In the genomic region with DNA sequence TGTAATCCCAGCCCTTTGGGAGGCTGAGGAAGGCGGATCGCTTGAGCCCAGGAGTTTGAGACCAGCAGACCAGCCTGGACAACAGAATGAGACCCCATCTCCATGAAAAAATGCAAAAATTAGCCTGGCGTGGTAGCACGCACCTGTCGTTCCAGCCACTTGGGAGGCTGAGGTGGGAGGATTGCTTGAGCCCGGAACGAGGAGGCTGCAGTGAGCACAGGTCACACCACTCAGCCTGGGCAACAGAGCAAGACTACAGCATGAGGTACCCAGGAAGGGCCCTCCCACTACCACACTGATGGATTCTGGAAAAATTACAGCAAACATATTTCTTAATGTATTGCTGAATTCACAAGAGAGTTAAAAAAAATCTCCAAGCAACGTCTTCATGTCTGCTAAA, we compare ENCODE assay signal across 20 cellular contexts. TPM values are rescaled to one million over a fixed set of nuclear protein-coding genes. Genes with fewer than 3 reads are reported as not detected.
DNase-seq lines count a peak whose midpoint lies in the region; ATAC-seq and TF ChIP-seq lines count a peak whose summit lies in the region.
"Had no signal": no experiment of that assay in that cellular context is flagged by ENCODE, and none has a peak within 500 bp of the region (broad histone marks: within the 10 kb centered on the region; RNA-seq: fewer than 3 reads in every experiment).

No MANE protein-coding gene starts in this region.

- H3K27ac ChIP-seq in endodermal cell (ENCODE audit: low read depth, low read length) (no peak overlapping the region), left lung (no peak overlapping the region), sigmoid colon (no peak overlapping the region), osteoblast (ENCODE audit: low read depth, low read length) (no peak overlapping the region)
- H3K27ac ChIP-seq: 22Rv1; BLaER1 treated with 17β-estradiol and CSF1 and Interleukin-3, amounts not matched to agents 10 nM and 100 nM had no signal

- no peak for TF ChIP-seq EP300 in sigmoid colon (IDR thresholded peaks at IDR 0.05)

- no peak overlapping the region for H3K27ac Mint-ChIP-seq in endodermal cell
- H3K27ac Mint-ChIP-seq: B cell; CD4-positive, CD25-positive, alpha-beta regulatory T cell; CD8-positive, alpha-beta memory T cell had no signal

- H3K4me3 ChIP-seq in endodermal cell (ENCODE audit: low read length) (no peak overlapping the region), left lung (no peak overlapping the region), sigmoid colon (no peak overlapping the region), osteoblast (ENCODE audit: insufficient read depth, low read length) (no peak overlapping the region)
- H3K4me3 ChIP-seq: BLaER1 treated with 17β-estradiol and CSF1 and Interleukin-3, amounts not matched to agents 10 nM and 100 nM; GM12878 had no signal

- no peaks in the 10 kb centered on the region for H4K20me1 ChIP-seq in osteoblast (ENCODE audit: insufficient read depth, low read length)

- peak; percentile 6 for DNase-seq in Right ventricle myocardium superior
- no peak for DNase-seq in left cardiac atrium
- peak; percentile 9 for DNase-seq in endodermal cell
- peak; percentile 4 to 31 for DNase-seq in left lung
- DNase-seq in sigmoid colon: peak; percentile 19
- no peak for DNase-seq in osteoblast (ENCODE audit: insufficient read length, low spot score, missing footprints)
- DNase-seq in A172 (ENCODE audit: low spot score): no peak
- DNase-seq in Ammon's horn (ENCODE audit: low spot score): no peak
- DNase-seq: CD4-positive, CD25-positive, alpha-beta regulatory T cell; COR-L47; DMS 273 treated with DMSO at 0.1 percent for 48 hours; DMS53; DND-41; EL; GOT3 had no signal

- H3K9me3 Mint-ChIP-seq in endodermal cell: peaks cover 12% of the 10 kb centered on the region

- no peaks in the 10 kb centered on the region for H3K79me2 ChIP-seq in osteoblast (ENCODE audit: insufficient read depth, low read length)

- no peak for TF ChIP-seq POLR2A in sigmoid colon (IDR thresholded peaks at IDR 0.05)

- H3K4me1 ChIP-seq in endodermal cell (ENCODE audit: control insufficient read depth, insufficient read depth, low read length) (no peaks in the 10 kb centered on the region), left lung (no peaks in the 10 kb centered on the region), sigmoid colon (no peaks in the 10 kb centered on the region), osteoblast (ENCODE audit: insufficient read depth, low read length) (no peaks in the 10 kb centered on the region)

- no peak overlapping the region for H2AFZ ChIP-seq in osteoblast (ENCODE audit: low read length)

- H3K4me3 Mint-ChIP-seq in endodermal cell: no peak overlapping the region
- H3K4me3 Mint-ChIP-seq: B cell; CD4-positive, CD25-positive, alpha-beta regulatory T cell; CD8-positive, alpha-beta memory T cell had no signal

- H3K36me3 Mint-ChIP-seq in endodermal cell (ENCODE audit: low read depth): no peaks in the 10 kb centered on the region
- H3K36me3 Mint-ChIP-seq: CD4-positive, CD25-positive, alpha-beta regulatory T cell had no signal

- H3K27me3 ChIP-seq in endodermal cell (ENCODE audit: control insufficient read depth, insufficient read depth, low read length, poor library complexity, severe bottlenecking): no peaks in the 10 kb centered on the region
- H3K27me3 ChIP-seq in left lung: no peaks in the 10 kb centered on the region
- no peaks in the 10 kb centered on the region for H3K27me3 ChIP-seq in sigmoid colon
- H3K27me3 ChIP-seq in osteoblast (ENCODE audit: insufficient read depth, low read length): peaks cover 7% of the 10 kb centered on the region

- WGBS in endodermal cell (ENCODE audit: insufficient coverage in 1 of 2, insufficient read length in 1 of 2), 2 experiments: 94 to 95% methylated on average over 8 of the region's 8 CpGs
- WGBS in sigmoid colon, 2 donors: 89 to 94% methylated on average over 8 of the region's 8 CpGs

- H3K36me3 ChIP-seq in endodermal cell (ENCODE audit: control insufficient read depth, insufficient read depth, low read length): no peaks in the 10 kb centered on the region
- no peaks in the 10 kb centered on the region for H3K36me3 ChIP-seq in left lung
- no peaks in the 10 kb centered on the region for H3K36me3 ChIP-seq in sigmoid colon
- no peaks in the 10 kb centered on the region for H3K36me3 ChIP-seq in osteoblast (ENCODE audit: insufficient read depth, low read length)

- TF ChIP-seq CTCF in endodermal cell (conservative IDR thresholded peaks at IDR 0.05) (no peak), left lung (IDR thresholded peaks at IDR 0.05) (no peak), sigmoid colon (IDR thresholded peaks at IDR 0.05) (no peak), osteoblast (IDR thresholded peaks at IDR 0.05; ENCODE audit: extremely low read depth, low read depth, low read length) (no peak)

- H3K9me3 ChIP-seq in endodermal cell (ENCODE audit: control insufficient read depth, low read length) (peaks cover 8% of the 10 kb centered on the region), left lung (peaks cover 0 to 19% of the 10 kb centered on the region in 2 donors), sigmoid colon (peaks cover 0 to 12% (median 4%) of the 10 kb centered on the region in 4 donors), osteoblast (ENCODE audit: low read depth, low read length) (peaks cover 3% of the 10 kb centered on the region)

- ATAC-seq in Right ventricle myocardium superior (ENCODE audit: poor library complexity) (no peak), left cardiac atrium (no peak), left lung (no peak)
- ATAC-seq: GM12878 had no signal

- no peaks in the 10 kb centered on the region for H3K4me1 Mint-ChIP-seq in endodermal cell
- H3K4me1 Mint-ChIP-seq: CD4-positive, CD25-positive, alpha-beta regulatory T cell; CD8-positive, alpha-beta memory T cell had no signal

- no peaks in the 10 kb centered on the region for H3K27me3 Mint-ChIP-seq in endodermal cell (ENCODE audit: insufficient read depth)
- H3K27me3 Mint-ChIP-seq: CD4-positive, CD25-positive, alpha-beta regulatory T cell had no signal

- no peak overlapping the region for H3K9ac ChIP-seq in endodermal cell (ENCODE audit: extremely low read depth, low read length, poor library complexity, severe bottlenecking)
- H3K9ac ChIP-seq: BLaER1 treated with 17β-estradiol and CSF1 and Interleukin-3, amounts not matched to agents 10 nM and 100 nM had no signal

- no peak overlapping the region for H3K4me2 ChIP-seq in osteoblast (ENCODE audit: insufficient read depth, low read length)

- intact Hi-C loops in Right ventricle myocardium superior (cut with DNase I) (no loop called here), left cardiac atrium (cut with DNase I) (no loop called here), left lung (cut with DNase I) (no loop called here), sigmoid colon (cut with DNase I) (no loop called here)

RNA-seq across cellular contexts. Expression of gene HPCAL1, which starts 56.3 kb away (rescaled TPM):
- 34.3 TPM for total RNA-seq in Right ventricle myocardium superior
- total RNA-seq in left cardiac atrium: 10 to 100 TPM; 27.2 to 27.4 TPM
- total RNA-seq in endodermal cell: 1 to 10 TPM; 6.8 to 8.1 TPM
- polyA plus RNA-seq in endodermal cell (2013, experiment 1 of 2): 17.6 TPM
- polyA plus RNA-seq in endodermal cell (2013, experiment 2 of 2): 14.0 TPM
- 100 to 1,000 TPM; 107 to 108 TPM for total RNA-seq in left lung
- total RNA-seq in sigmoid colon: 10 to 100 TPM; 27.7 to 46.0 (median 34.2) TPM
- 100 to 1,000 TPM in 2 of 3 donors, 10 to 100 TPM in 1; 67.9 to 115 (median 110) TPM for polyA plus RNA-seq in sigmoid colon
- total RNA-seq in osteoblast: 47.1 and 57.2 TPM in 2 replicates
- total RNA-seq in A172 (2014; rRNA removed; shearing (Covaris generic)): 101 and 102 TPM in 2 replicates

Comparison
In these comparisons a context has a peak if more than half of its experiments do, and no peak if none do; other contexts are left out.
1. DNase-seq: peak in Right ventricle myocardium superior (single experiment), endodermal cell (single experiment), left lung (2 of 2) and sigmoid colon (single experiment); none in left cardiac atrium (single experiment), osteoblast (single experiment), A172 (single experiment) and Ammon's horn (single experiment).